ENCODE assay signal across 17 cellular contexts in genomic region chr2:61182059-61182383, GRCh38. TPM values are rescaled to one million over a fixed set of nuclear protein-coding genes. Genes with fewer than 3 reads are reported as not detected.
DNase-seq lines count a peak whose midpoint lies in the region; ATAC-seq, FAIRE-seq and TF ChIP-seq lines count a peak whose summit lies in the region.
"Had no signal": no experiment of that assay in that cellular context is flagged by ENCODE, and none has a peak within 500 bp of the region (broad histone marks: within the 10 kb centered on the region; RNA-seq: fewer than 3 reads in every experiment).

No MANE protein-coding gene starts in this region.

- ATAC-seq in SK-N-SH treated with all-trans-retinoic acid at 6 μM for 48 hours (no peak), HG03442 (IDR thresholded peaks at IDR 0.05; ENCODE audit: unreplicated experiment) (no peak), left lung (no peak)
- ATAC-seq in natural killer cell treated with Interleukin-12 subunit alpha and Interleukin-12 subunit beta and Interleukin-15 and Interleukin-18, amount 100 ng/mL, for 72 hours: no peak
- ATAC-seq: K562 had no signal

- TF ChIP-seq CTCF in SK-N-SH (IDR thresholded peaks at IDR 0.05) (no peak), astrocyte (IDR thresholded peaks at IDR 0.05; ENCODE audit: insufficient read depth, low read depth, low read length) (no peak), left lung (IDR thresholded peaks at IDR 0.05) (no peak)

- intact Hi-C loops in CD4-positive, alpha-beta memory T cell (cut with micrococcal nuclease): no loop called here
- intact Hi-C loops in left lung (cut with DNase I): no loop called here

- peaks cover 46 to 74% (median 55%) of the 10 kb centered on the region in 4 donors for H3K4me1 Mint-ChIP-seq in CD4-positive, alpha-beta memory T cell
- peaks cover 34% of the 10 kb centered on the region for H3K4me1 Mint-ChIP-seq in astrocyte (ENCODE audit: low read depth, unreplicated experiment)
- H3K4me1 Mint-ChIP-seq in natural killer cell treated with Interleukin-12 subunit alpha and Interleukin-12 subunit beta and Interleukin-15 and Interleukin-18, amount 100 ng/mL, for 72 hours (ENCODE audit: low read depth in 2 of 2): peaks cover 54 to 67% of the 10 kb centered on the region in 2 donors

- H3K27me3 Mint-ChIP-seq in CD4-positive, alpha-beta memory T cell: no peaks in the 10 kb centered on the region
- H3K27me3 Mint-ChIP-seq in astrocyte (ENCODE audit: low read depth, unreplicated experiment): no peaks in the 10 kb centered on the region
- no peaks in the 10 kb centered on the region for H3K27me3 Mint-ChIP-seq in natural killer cell treated with Interleukin-12 subunit alpha and Interleukin-12 subunit beta and Interleukin-15 and Interleukin-18, amount 100 ng/mL, for 72 hours

- H3K79me2 ChIP-seq in SK-N-SH (ENCODE audit: insufficient read depth) (peaks cover 54% of the 10 kb centered on the region; the same call in 1 of the 2 replicates), astrocyte (ENCODE audit: insufficient read depth, low read length) (peaks cover 53% of the 10 kb centered on the region)

- H3K27me3 ChIP-seq in SK-N-SH (ENCODE audit: insufficient read depth) (no peaks in the 10 kb centered on the region), astrocyte (ENCODE audit: insufficient read depth, low read length) (no peaks in the 10 kb centered on the region), left lung (no peaks in the 10 kb centered on the region)
- no peaks in the 10 kb centered on the region for H3K27me3 ChIP-seq in CD4-positive, alpha-beta memory T cell (ENCODE audit: insufficient read depth, low read length)
- H3K27me3 ChIP-seq: SJCRH30 had no signal

- H3K9me3 ChIP-seq in SK-N-SH (no peaks in the 10 kb centered on the region), astrocyte (ENCODE audit: insufficient read depth, low read depth, low read length) (no peaks in the 10 kb centered on the region), left lung (no peaks in the 10 kb centered on the region)
- H3K9me3 ChIP-seq in CD4-positive, alpha-beta memory T cell (ENCODE audit: control insufficient read depth in 1 of 2, low read length in 2 of 2): no peaks in the 10 kb centered on the region
- H3K9me3 ChIP-seq: SJCRH30, thoracic aorta had no signal

- H3K4me1 ChIP-seq in SK-N-SH (ENCODE audit: control insufficient read depth in 1 of 2, insufficient read depth in 2 of 2, low read depth in 1 of 2, low read length in 1 of 2): peaks cover 41 to 44% of the 10 kb centered on the region in 2 experiments
- peaks cover 57% of the 10 kb centered on the region for H3K4me1 ChIP-seq in CD4-positive, alpha-beta memory T cell (ENCODE audit: insufficient read depth, low read length)
- peaks cover 34% of the 10 kb centered on the region for H3K4me1 ChIP-seq in astrocyte (ENCODE audit: insufficient read depth, low read length)
- H3K4me1 ChIP-seq in left lung: peaks cover 26 to 48% of the 10 kb centered on the region in 2 donors

- H3K36me3 ChIP-seq in SK-N-SH (replicated peaks in 1 of 2; ENCODE audit: control insufficient read depth in 1 of 2, insufficient read depth in 2 of 2, low read length in 1 of 2) (peaks cover 57 to 58% of the 10 kb centered on the region in 2 experiments), astrocyte (ENCODE audit: insufficient read depth, low read length) (peaks cover 38% of the 10 kb centered on the region), left lung (peaks cover 7 to 74% of the 10 kb centered on the region in 2 donors)
- peaks cover 58% of the 10 kb centered on the region for H3K36me3 ChIP-seq in CD4-positive, alpha-beta memory T cell (ENCODE audit: insufficient read depth, low read length)

- no peak for TF ChIP-seq RAD21 in SK-N-SH (IDR thresholded peaks at IDR 0.05; ENCODE audit: low read length)

- DNase-seq in SK-N-SH (no peak), astrocyte (ENCODE audit: low read depth) (no peak), left lung (no peak), NCI-H146 treated with DMSO at 0.1 percent for 48 hours (lab: John Stamatoyannopoulos, UW; ENCODE audit: unreplicated experiment) (no peak)
- no peak for DNase-seq in CD4-positive, alpha-beta memory T cell
- no peak for DNase-seq in natural killer cell treated with Interleukin-12 subunit alpha and Interleukin-12 subunit beta and Interleukin-15 and Interleukin-18, amount 100 ng/mL, for 72 hours (ENCODE audit: low spot score)
- DNase-seq: activated CD4-positive, alpha-beta T cell treated with anti-CD3 and anti-CD28 coated beads, Interleukin-2, amount 50 U/mL, for 48 hours; activated gamma-delta T cell treated with Interleukin-2 at 50 U/mL for 16 hours; DMS79 treated with DMSO at 0.1 percent for 48 hours; NCI-H446; SJCRH30 had no signal

- no peak for TF ChIP-seq EP300 in SK-N-SH (IDR thresholded peaks at IDR 0.05; ENCODE audit: borderline replicate concordance in 1 of 2, low read depth in 1 of 2, low read length in 1 of 2)

- H3K27ac Mint-ChIP-seq in CD4-positive, alpha-beta memory T cell: peak overlapping the region in 6 of 7 donors; percentile 67 to 89 (median 82)
- peak overlapping the region; percentile 21 for H3K27ac Mint-ChIP-seq in astrocyte (ENCODE audit: unreplicated experiment)
- H3K27ac Mint-ChIP-seq in natural killer cell treated with Interleukin-12 subunit alpha and Interleukin-12 subunit beta and Interleukin-15 and Interleukin-18, amount 100 ng/mL, for 72 hours: peak overlapping the region; percentile 73 to 76

- POLR2A ChIA-PET in SK-N-SH (lab: Yijun Ruan, JAX): interaction anchor here (0.7 kb wide), 1 partner anchor 18 kb away, joined by 4 read pairs; no protein-coding TSS in a partner anchor
- POLR2A ChIA-PET in CD4-positive, alpha-beta memory T cell (lab: Charles Lee; ENCODE audit: partially characterized antibody): no interaction called here

- H3K4me3 Mint-ChIP-seq in CD4-positive, alpha-beta memory T cell: peak overlapping the region in 1 of 8 donors; percentile 4
- H3K4me3 Mint-ChIP-seq in astrocyte (ENCODE audit: unreplicated experiment): peak overlapping the region; percentile 43
- peak overlapping the region; percentile 79 for H3K4me3 Mint-ChIP-seq in natural killer cell treated with Interleukin-12 subunit alpha and Interleukin-12 subunit beta and Interleukin-15 and Interleukin-18, amount 100 ng/mL, for 72 hours

- 89% methylated on average over 6 of the region's 6 CpGs for WGBS in SK-N-SH (ENCODE audit: low lambda C conversion rate)

- no peak overlapping the region for H3K9ac ChIP-seq in SK-N-SH
- H3K9ac ChIP-seq in astrocyte (ENCODE audit: low read length): no peak overlapping the region

- H3K9me2 ChIP-seq in SK-N-SH: no peaks in the 10 kb centered on the region

- CTCF ChIA-PET in SK-N-SH (lab: Yijun Ruan, JAX): no interaction called here
- CTCF ChIA-PET in CD4-positive, alpha-beta memory T cell (lab: Charles Lee; ENCODE audit: partially characterized antibody): no interaction called here

- H2AFZ ChIP-seq in SK-N-SH (ENCODE audit: low read depth) (no peak overlapping the region), astrocyte (ENCODE audit: low read depth, low read length) (no peak overlapping the region)

- H3K27ac ChIP-seq in SK-N-SH (ENCODE audit: low read depth in 2 of 2, low read length in 1 of 2) (no peak overlapping the region), astrocyte (ENCODE audit: low read depth, low read length) (no peak overlapping the region), left lung (no peak overlapping the region)
- no peak overlapping the region for H3K27ac ChIP-seq in CD4-positive, alpha-beta memory T cell (ENCODE audit: low read depth, low read length)
- H3K27ac ChIP-seq: 22Rv1, C4-2B, SJCRH30 had no signal

- H3K4me2 ChIP-seq in SK-N-SH (peak overlapping the region; percentile 95; the same call in 1 of the 2 replicates), astrocyte (ENCODE audit: low read length) (peak overlapping the region; percentile 32)

- no peaks in the 10 kb centered on the region for H4K20me1 ChIP-seq in SK-N-SH (ENCODE audit: insufficient read depth)
- peaks cover 13% of the 10 kb centered on the region for H4K20me1 ChIP-seq in astrocyte (ENCODE audit: insufficient read depth, low read length)

- FAIRE-seq in astrocyte (lab: Jason Lieb, UNC): no peak
- FAIRE-seq: K562 had no signal

- H3K9me3 Mint-ChIP-seq in CD4-positive, alpha-beta memory T cell: no peaks in the 10 kb centered on the region
- H3K9me3 Mint-ChIP-seq in astrocyte (ENCODE audit: unreplicated experiment): no peaks in the 10 kb centered on the region
- no peaks in the 10 kb centered on the region for H3K9me3 Mint-ChIP-seq in natural killer cell treated with Interleukin-12 subunit alpha and Interleukin-12 subunit beta and Interleukin-15 and Interleukin-18, amount 100 ng/mL, for 72 hours

- H3F3A ChIP-seq in SK-N-SH (replicated peaks; ENCODE audit: insufficient read depth): peaks cover 21% of the 10 kb centered on the region

- H3K36me3 Mint-ChIP-seq in CD4-positive, alpha-beta memory T cell: peaks cover 62 to 80% of the 10 kb centered on the region in 2 donors
- H3K36me3 Mint-ChIP-seq in astrocyte (ENCODE audit: low read depth, unreplicated experiment): peaks cover 13% of the 10 kb centered on the region
- H3K36me3 Mint-ChIP-seq in natural killer cell treated with Interleukin-12 subunit alpha and Interleukin-12 subunit beta and Interleukin-15 and Interleukin-18, amount 100 ng/mL, for 72 hours: peaks cover 57% of the 10 kb centered on the region

- H3K4me3 ChIP-seq in SK-N-SH (ENCODE audit: low read depth in 2 of 2, low read length in 1 of 2) (no peak overlapping the region), astrocyte (ENCODE audit: insufficient read depth, low read depth, low read length) (no peak overlapping the region), left lung (no peak overlapping the region)
- H3K4me3 ChIP-seq in CD4-positive, alpha-beta memory T cell (ENCODE audit: low read length in 2 of 2): no peak overlapping the region
- H3K4me3 ChIP-seq: K562, SJCRH30 had no signal

TF ChIP-seq in SK-N-SH, 30 proteins besides CTCF, POLR2A, EP300 and RAD21 (continues in another document):
- TF ChIP-seq YY1 (IDR thresholded peaks at IDR 0.05; ENCODE audit: low read depth): no peak
- TF ChIP-seq FOXM1 (IDR thresholded peaks at IDR 0.05; ENCODE audit: low read depth): no peak
- TF ChIP-seq CHD2 (IDR thresholded peaks at IDR 0.05; ENCODE audit: low read length, partially characterized antibody): no peak
- TF ChIP-seq GABPA (IDR thresholded peaks at IDR 0.05; ENCODE audit: low read depth): no peak

TF ChIP-seq in SK-N-SH treated with all-trans-retinoic acid at 6 μM for 48 hours, 23 proteins besides CTCF, POLR2A, EP300 and RAD21:
- no peak for TF ChIP-seq ZFP3 (CRISPR knock-in tag; IDR thresholded peaks at IDR 0.05)
- TF ChIP-seq OSR1 (CRISPR knock-in tag; IDR thresholded peaks at IDR 0.05): no peak
- TF ChIP-seq ZNF70 (CRISPR knock-in tag; IDR thresholded peaks at IDR 0.05): no peak

RNA-seq across cellular contexts. Expression of gene C2orf74, which starts 20.0 kb away (rescaled TPM):
- 24.1 and 26.3 TPM in 2 replicates for polyA plus RNA-seq in SK-N-SH (2012; rRNA removed)
- 33.9 and 51.3 TPM in 2 replicates for polyA plus RNA-seq in SK-N-SH (2012; cell fraction: cytosol; rRNA removed)
- 6.5 and 9.2 TPM in 2 replicates for polyA plus RNA-seq in SK-N-SH (2012; cell fraction: nucleus; rRNA removed)
- total RNA-seq in CD4-positive, alpha-beta memory T cell: 10 to 100 TPM; 18.3 to 19.3 TPM
- polyA plus RNA-seq in CD4-positive, alpha-beta memory T cell: 10 to 100 TPM; 36.7 to 38.1 TPM
- total RNA-seq in astrocyte (9.0 and 11.5 TPM in 2 replicates), left lung (10 to 100 TPM in 1 of 2 donors, 1 to 10 TPM in 1; 5.0 to 11.4 TPM)
- total RNA-seq in natural killer cell treated with Interleukin-12 subunit alpha and Interleukin-12 subunit beta and Interleukin-15 and Interleukin-18, amount 100 ng/mL, for 72 hours: 10 to 100 TPM in 1 of 2 donors, 1 to 10 TPM in 1; 8.3 to 10.4 TPM
- total RNA-seq: K562 had no signal
- polyA plus RNA-seq: K562 had no signal

Comparison
In these comparisons a context has a peak if more than half of its experiments do, and no peak if none do; other contexts are left out.
1. H3K27ac Mint-ChIP-seq: peak in every context shown above with its lines; median percentile 82 in CD4-positive, alpha-beta memory T cell; 74 in natural killer cell treated with Interleukin-12 subunit alpha and Interleukin-12 subunit beta and Interleukin-15 and Interleukin-18, amount 100 ng/mL, for 72 hours; 21 in astrocyte.